Comparison of ENCODE assay signal across 1 cellular context in genomic region chr1:3672231-3672970, GRCh38.
TF ChIP-seq lines count a peak whose summit lies in the region.

No MANE protein-coding gene starts in this region.

TF ChIP-seq in H1, 55 proteins besides CTCF, POLR2A, EP300 and RAD21:
- TF ChIP-seq EZH2 (IDR thresholded peaks at IDR 0.05; ENCODE audit: low read depth, low read length, severe bottlenecking), result no peak
- no peak for TF ChIP-seq BCL11A (IDR thresholded peaks at IDR 0.05; ENCODE audit: low read depth in 2 of 2, low read length in 2 of 2)
- TF ChIP-seq SP1 (IDR thresholded peaks at IDR 0.05; ENCODE audit: low read depth, low read length), result no peak
- TF ChIP-seq SP2 (IDR thresholded peaks at IDR 0.05; ENCODE audit: low read length), result no peak
- TF ChIP-seq MAX (IDR thresholded peaks at IDR 0.05), result no peak
- TF ChIP-seq SUZ12 (IDR thresholded peaks at IDR 0.05; ENCODE audit: low read length), result no peak
- TF ChIP-seq KDM5A (IDR thresholded peaks at IDR 0.05; ENCODE audit: low read length), result no peak
- TF ChIP-seq YY1 (IDR thresholded peaks at IDR 0.05; ENCODE audit: low read depth, low read length), result no peak
- no peak for TF ChIP-seq TEAD4 (IDR thresholded peaks at IDR 0.05; ENCODE audit: low read depth, low read length)
- TF ChIP-seq E2F6 (IDR thresholded peaks at IDR 0.05), result no peak
- no peak for TF ChIP-seq TBP (IDR thresholded peaks at IDR 0.05; ENCODE audit: low read depth, low read length)
- TF ChIP-seq NRF1 (IDR thresholded peaks at IDR 0.05; ENCODE audit: low read depth, low read length), result no peak
- TF ChIP-seq SIN3A (conservative IDR thresholded peaks at IDR 0.05 in 1 of 2, IDR thresholded peaks at IDR 0.05 in 1 of 2; ENCODE audit: low read depth in 1 of 2, low read length in 2 of 2), result no peak
- no peak for TF ChIP-seq CHD2 (IDR thresholded peaks at IDR 0.05; ENCODE audit: low read length)
- TF ChIP-seq RXRA (IDR thresholded peaks at IDR 0.05; ENCODE audit: insufficient read depth, low read depth, low read length), result no peak
- no peak for TF ChIP-seq CREB1 (IDR thresholded peaks at IDR 0.05)
- TF ChIP-seq ASH2L (IDR thresholded peaks at IDR 0.05; ENCODE audit: low read length), result no peak
- no peak for TF ChIP-seq BRCA1 (IDR thresholded peaks at IDR 0.05; ENCODE audit: low read depth, low read length)
- no peak for TF ChIP-seq CEBPB (IDR thresholded peaks at IDR 0.05; ENCODE audit: low read depth, low read length)
TF ChIP-seq in H1: peak in this region for 0.
